ENCODE assay signal across 9 cellular contexts in the genomic region with DNA sequence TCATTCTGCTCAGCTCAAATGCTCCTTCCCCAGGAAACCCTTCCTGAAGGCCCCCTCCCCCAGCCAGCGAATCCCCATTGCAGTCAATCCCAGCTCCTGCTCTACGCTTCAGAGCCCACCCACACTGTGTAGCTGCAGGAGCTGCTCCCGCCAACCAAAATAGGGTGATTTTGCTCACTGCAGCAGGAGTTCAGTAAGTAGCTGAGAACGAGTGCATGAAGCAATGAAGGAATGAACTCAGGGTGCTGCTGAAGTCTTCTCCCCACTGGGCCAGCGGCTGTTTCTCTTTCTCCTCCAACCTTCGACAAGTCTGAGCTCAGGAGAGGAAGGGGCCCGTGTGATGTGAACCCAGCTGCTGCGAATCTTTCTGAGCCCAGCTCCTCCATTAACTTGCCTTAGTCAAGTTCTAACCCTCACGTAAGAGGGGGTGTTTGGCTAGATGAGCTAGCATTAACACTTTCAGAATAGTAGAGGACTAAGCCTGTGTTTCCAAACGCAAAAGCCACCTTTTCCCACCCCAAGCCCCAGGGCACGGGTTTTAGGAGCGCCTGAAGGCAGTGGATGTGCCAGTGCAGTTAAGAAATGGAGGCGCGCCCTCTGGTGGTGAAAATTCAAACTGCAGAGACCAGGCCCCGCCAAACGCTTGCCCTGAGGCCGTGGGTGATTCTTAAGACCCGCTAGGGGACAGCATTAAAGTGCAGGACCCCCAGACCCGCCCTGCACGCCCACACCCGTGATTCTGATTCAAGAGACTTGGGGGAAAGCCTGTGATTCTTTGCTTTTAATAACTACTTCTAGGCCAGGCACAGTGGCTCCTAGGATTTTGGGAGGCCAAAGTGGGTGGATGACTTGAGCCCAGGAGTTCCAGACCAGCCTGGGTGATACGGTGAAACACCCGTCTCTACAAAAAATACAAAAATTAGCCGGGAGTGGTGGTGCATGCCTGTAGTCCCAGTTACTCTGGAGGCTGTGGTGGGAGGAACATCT. TPM values are rescaled to one million over a fixed set of nuclear protein-coding genes. Genes with fewer than 3 reads are reported as not detected.
DNase-seq lines count a peak whose midpoint lies in the region; ATAC-seq and TF ChIP-seq lines count a peak whose summit lies in the region.
"Had no signal": no experiment of that assay in that cellular context is flagged by ENCODE, and none has a peak within 500 bp of the region (broad histone marks: within the 10 kb centered on the region; RNA-seq: fewer than 3 reads in every experiment).

No MANE protein-coding gene starts in this region.

- TF ChIP-seq EP300 in Ishikawa (IDR thresholded peaks at IDR 0.05; ENCODE audit: borderline replicate concordance), result no peak

- H3K27me3 ChIP-seq in brain microvascular endothelial cell (replicated peaks) (no peaks in the 10 kb centered on the region), kidney epithelial cell (ENCODE audit: control insufficient read depth, insufficient read depth, low read length) (no peaks in the 10 kb centered on the region)

- H3K4me3 Mint-ChIP-seq in T-helper 2 cell treated with Interferon-gamma antibody and Interleukin-4, amounts not matched to agents 5 μg/mL and 100 μg/mL, for 36 hours, result no peak overlapping the region

- H3K36me3 ChIP-seq in brain microvascular endothelial cell (replicated peaks), result no peaks in the 10 kb centered on the region
- no peaks in the 10 kb centered on the region for H3K36me3 ChIP-seq in kidney epithelial cell (ENCODE audit: control insufficient read depth, insufficient read depth, low read length)

- H3K27ac Mint-ChIP-seq in T-helper 2 cell treated with Interferon-gamma antibody and Interleukin-4, amounts not matched to agents 5 μg/mL and 100 μg/mL, for 36 hours, result no peak overlapping the region

- peak; percentile 64 for TF ChIP-seq RAD21 in Ishikawa (IDR thresholded peaks at IDR 0.05; ENCODE audit: low read depth)

- H3K27ac ChIP-seq in brain microvascular endothelial cell, result no peak overlapping the region

- H3K27me3 Mint-ChIP-seq in T-helper 2 cell treated with Interferon-gamma antibody and Interleukin-4, amounts not matched to agents 5 μg/mL and 100 μg/mL, for 36 hours (ENCODE audit: low read depth), result peaks cover 10% of the 10 kb centered on the region

- TF ChIP-seq CTCF in brain microvascular endothelial cell (IDR thresholded peaks at IDR 0.05; ENCODE audit: low read depth, low read length, missing control alignments) (peak; percentile 93), kidney epithelial cell (IDR thresholded peaks at IDR 0.05; ENCODE audit: insufficient read depth, low read length, poor library complexity, severe bottlenecking) (peak; percentile 86)

- ATAC-seq in HG03439 (IDR thresholded peaks at IDR 0.05; ENCODE audit: unreplicated experiment), result no peak

- in situ Hi-C loops in brain microvascular endothelial cell (cut with HindIII; ENCODE audit: low pct_ligation_motif_present, low sequenced_read_pairs), result no loop called here

- no peaks in the 10 kb centered on the region for H3K36me3 Mint-ChIP-seq in T-helper 2 cell treated with Interferon-gamma antibody and Interleukin-4, amounts not matched to agents 5 μg/mL and 100 μg/mL, for 36 hours (ENCODE audit: low read depth)

- H3K4me3 ChIP-seq in brain microvascular endothelial cell (ENCODE audit: low read depth, low read length) (no peak overlapping the region), kidney epithelial cell (ENCODE audit: low read depth, low read length) (no peak overlapping the region)

- no peaks in the 10 kb centered on the region for H3K4me1 Mint-ChIP-seq in T-helper 2 cell treated with Interferon-gamma antibody and Interleukin-4, amounts not matched to agents 5 μg/mL and 100 μg/mL, for 36 hours (ENCODE audit: low read depth)

- no peaks in the 10 kb centered on the region for H3K9me3 Mint-ChIP-seq in T-helper 2 cell treated with Interferon-gamma antibody and Interleukin-4, amounts not matched to agents 5 μg/mL and 100 μg/mL, for 36 hours

- DNase-seq in activated gamma-delta T cell treated with Interleukin-2 at 50 U/mL for 16 hours (peak; percentile 36), activated gamma-delta T cell (lab: John Stamatoyannopoulos, UW) (no peak), brain microvascular endothelial cell (peak; percentile 61), kidney epithelial cell (ENCODE audit: low read depth) (peak; percentile 9)
- peak; percentile 34 for DNase-seq in T-helper 2 cell treated with Interferon-gamma antibody and Interleukin-4, amounts not matched to agents 5 μg/mL and 100 μg/mL, for 36 hours (ENCODE audit: low spot score)
- DNase-seq in stimulated activated CD4-positive, alpha-beta T cell treated with anti-CD3 and anti-CD28 coated beads, Interleukin-2, amount 100 ng/mL, for 48 hours, result peak; percentile 68 to 72

TF ChIP-seq in Ishikawa, 13 proteins besides CTCF, POLR2A, EP300 and RAD21:
- TF ChIP-seq YY1 (IDR thresholded peaks at IDR 0.05; ENCODE audit: low read depth) (no peak), MAX (IDR thresholded peaks at IDR 0.05) (no peak)
- TF ChIP-seq, protein P1, sequence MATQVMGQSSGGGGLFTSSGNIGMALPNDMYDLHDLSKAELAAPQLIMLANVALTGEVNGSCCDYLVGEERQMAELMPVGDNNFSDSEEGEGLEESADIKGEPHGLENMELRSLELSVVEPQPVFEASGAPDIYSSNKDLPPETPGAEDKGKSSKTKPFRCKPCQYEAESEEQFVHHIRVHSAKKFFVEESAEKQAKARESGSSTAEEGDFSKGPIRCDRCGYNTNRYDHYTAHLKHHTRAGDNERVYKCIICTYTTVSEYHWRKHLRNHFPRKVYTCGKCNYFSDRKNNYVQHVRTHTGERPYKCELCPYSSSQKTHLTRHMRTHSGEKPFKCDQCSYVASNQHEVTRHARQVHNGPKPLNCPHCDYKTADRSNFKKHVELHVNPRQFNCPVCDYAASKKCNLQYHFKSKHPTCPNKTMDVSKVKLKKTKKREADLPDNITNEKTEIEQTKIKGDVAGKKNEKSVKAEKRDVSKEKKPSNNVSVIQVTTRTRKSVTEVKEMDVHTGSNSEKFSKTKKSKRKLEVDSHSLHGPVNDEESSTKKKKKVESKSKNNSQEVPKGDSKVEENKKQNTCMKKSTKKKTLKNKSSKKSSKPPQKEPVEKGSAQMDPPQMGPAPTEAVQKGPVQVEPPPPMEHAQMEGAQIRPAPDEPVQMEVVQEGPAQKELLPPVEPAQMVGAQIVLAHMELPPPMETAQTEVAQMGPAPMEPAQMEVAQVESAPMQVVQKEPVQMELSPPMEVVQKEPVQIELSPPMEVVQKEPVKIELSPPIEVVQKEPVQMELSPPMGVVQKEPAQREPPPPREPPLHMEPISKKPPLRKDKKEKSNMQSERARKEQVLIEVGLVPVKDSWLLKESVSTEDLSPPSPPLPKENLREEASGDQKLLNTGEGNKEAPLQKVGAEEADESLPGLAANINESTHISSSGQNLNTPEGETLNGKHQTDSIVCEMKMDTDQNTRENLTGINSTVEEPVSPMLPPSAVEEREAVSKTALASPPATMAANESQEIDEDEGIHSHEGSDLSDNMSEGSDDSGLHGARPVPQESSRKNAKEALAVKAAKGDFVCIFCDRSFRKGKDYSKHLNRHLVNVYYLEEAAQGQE (IDR thresholded peaks at IDR 0.05; ENCODE audit: low read depth), result no peak

RNA-seq across cellular contexts. Expression of gene SERPINA4, which starts 11.9 kb away (rescaled TPM):
- total RNA-seq in kidney epithelial cell, result not detected in 2 replicates

RNA-seq across cellular contexts. Expression of gene SERPINA5, which starts 31.9 kb away (rescaled TPM):
- total RNA-seq in kidney epithelial cell, result 1.9 and 2.1 TPM in 2 replicates
- total RNA-seq: mononuclear cell had no signal

RNA-seq across cellular contexts. Expression of gene SERPINA12, which starts 40.0 kb away (rescaled TPM):
- not detected in 2 replicates for total RNA-seq in kidney epithelial cell
- total RNA-seq: mononuclear cell had no signal
